ENCODE assay signal across 26 cellular contexts in genomic region chr13:73549717-73550116, GRCh38.
"Had no signal": no experiment of that assay in that cellular context is flagged by ENCODE, and none has a peak within 500 bp of the region (broad histone marks: within the 10 kb centered on the region; RNA-seq: fewer than 3 reads in every experiment).

No MANE protein-coding gene starts in this region.

- H3K4me1 ChIP-seq: neural progenitor cell, psoas muscle, right lobe of liver, sigmoid colon, thyroid gland, tibial nerve, upper lobe of left lung had no signal

- H3K9ac ChIP-seq: neural progenitor cell had no signal

- ATAC-seq: natural killer cell; psoas muscle; right cardiac atrium; right lobe of liver; stimulated activated effector memory CD8-positive, alpha-beta T cell treated with anti-CD3 and anti-CD28 coated beads, Interleukin-12 subunit alpha, Interleukin-12 subunit beta, amount 100 ng/mL, for 72 hours; stimulated activated naive B cell treated with anti-CD40 and anti-IgM and Interleukin-4, amounts not matched to agents 10 μg/mL and 1 μg/mL and 100 μg/mL, for 72 hours had no signal

- H3K9me3 Mint-ChIP-seq: natural killer cell; nephron; neural progenitor cell; stimulated activated effector memory CD8-positive, alpha-beta T cell treated with anti-CD3 and anti-CD28 coated beads, Interleukin-12 subunit alpha, Interleukin-12 subunit beta, amount 100 ng/mL, for 72 hours; stimulated activated naive B cell treated with anti-CD40 and anti-IgM and Interleukin-4, amounts not matched to agents 10 μg/mL and 1 μg/mL and 100 μg/mL, for 72 hours; stimulated activated naive CD8-positive, alpha-beta T cell treated with anti-CD3 and anti-CD28 coated beads, Interleukin-15, Interleukin-2, amounts not matched to agents 100 ng/mL and 50 ng/mL, for 24 hours had no signal

- H3K4me2 ChIP-seq: neural progenitor cell had no signal

- H3K36me3 Mint-ChIP-seq: natural killer cell; neural progenitor cell; stimulated activated effector memory CD8-positive, alpha-beta T cell treated with anti-CD3 and anti-CD28 coated beads, Interleukin-12 subunit alpha, Interleukin-12 subunit beta, amount 100 ng/mL, for 72 hours; stimulated activated naive B cell treated with anti-CD40 and anti-IgM and Interleukin-4, amounts not matched to agents 10 μg/mL and 1 μg/mL and 100 μg/mL, for 72 hours had no signal

- H3K27ac ChIP-seq: neural progenitor cell, ovary, psoas muscle, right lobe of liver, sigmoid colon, thoracic aorta, thyroid gland, tibial nerve, upper lobe of left lung, vagina had no signal

- H3K4me1 Mint-ChIP-seq: natural killer cell; nephron; neural progenitor cell; stimulated activated effector memory CD8-positive, alpha-beta T cell treated with anti-CD3 and anti-CD28 coated beads, Interleukin-12 subunit alpha, Interleukin-12 subunit beta, amount 100 ng/mL, for 72 hours; stimulated activated naive B cell treated with anti-CD40 and anti-IgM and Interleukin-4, amounts not matched to agents 10 μg/mL and 1 μg/mL and 100 μg/mL, for 72 hours had no signal

- H3K27me3 ChIP-seq: neural progenitor cell, ovary, right lobe of liver, sigmoid colon, stomach, thyroid gland, tibial nerve, upper lobe of left lung, vagina had no signal

- DNase-seq: natural killer cell; occipital lobe; ovary; psoas muscle; right cardiac atrium; right lobe of liver; sigmoid colon; small intestine; stimulated activated CD4-positive, alpha-beta T cell treated with anti-CD3 and anti-CD28 coated beads, Interleukin-15, amount 100 ng/mL, for 24 hours; stimulated activated CD4-positive, alpha-beta T cell treated with anti-CD3 and anti-CD28 coated beads, Interleukin-2, amount 100 ng/mL, for 24 hours; stimulated activated CD4-positive, alpha-beta T cell treated with anti-CD3 and anti-CD28 coated beads, Interleukin-2, amount 100 ng/mL, for 48 hours; stimulated activated CD4-positive, alpha-beta T cell treated with anti-CD3 and anti-CD28 coated beads, Interleukin-4, amount 100 ng/mL, for 24 hours; stimulated activated naive B cell treated with anti-CD40 and anti-IgM and Interleukin-4, amounts not matched to agents 10 μg/mL and 1 μg/mL and 100 μg/mL, for 72 hours; stimulated activated naive CD4-positive, alpha-beta T cell treated with Interleukin-2 at 50 U/mL for 16 hours; stomach; thyroid gland; trophoblast cell; upper lobe of left lung had no signal

- H3K36me3 ChIP-seq: neural progenitor cell, ovary, right lobe of liver, sigmoid colon, stomach, thoracic aorta, thyroid gland, tibial nerve, upper lobe of left lung, vagina had no signal

- H3K4me3 ChIP-seq: neural progenitor cell, ovary, psoas muscle, right lobe of liver, sigmoid colon, stomach, thoracic aorta, thyroid gland, tibial nerve, upper lobe of left lung, vagina had no signal

- H3K27me3 Mint-ChIP-seq: stimulated activated naive B cell treated with anti-CD40 and anti-IgM and Interleukin-4, amounts not matched to agents 10 μg/mL and 1 μg/mL and 100 μg/mL, for 72 hours; stimulated activated naive CD8-positive, alpha-beta T cell treated with anti-CD3 and anti-CD28 coated beads, Interleukin-15, Interleukin-2, amounts not matched to agents 100 ng/mL and 50 ng/mL, for 24 hours had no signal

- FAIRE-seq: small intestine, urothelium cell line had no signal

- H2AFZ ChIP-seq: neural progenitor cell had no signal

- H3K27ac Mint-ChIP-seq: natural killer cell; nephron; neural progenitor cell; stimulated activated effector memory CD8-positive, alpha-beta T cell treated with anti-CD3 and anti-CD28 coated beads, Interleukin-12 subunit alpha, Interleukin-12 subunit beta, amount 100 ng/mL, for 72 hours; stimulated activated naive B cell treated with anti-CD40 and anti-IgM and Interleukin-4, amounts not matched to agents 10 μg/mL and 1 μg/mL and 100 μg/mL, for 72 hours; stimulated activated naive CD8-positive, alpha-beta T cell treated with anti-CD3 and anti-CD28 coated beads, Interleukin-15, Interleukin-2, amounts not matched to agents 100 ng/mL and 50 ng/mL, for 24 hours had no signal

- H3K4me3 Mint-ChIP-seq: natural killer cell; nephron; neural progenitor cell; stimulated activated effector memory CD8-positive, alpha-beta T cell treated with anti-CD3 and anti-CD28 coated beads, Interleukin-12 subunit alpha, Interleukin-12 subunit beta, amount 100 ng/mL, for 72 hours; stimulated activated naive B cell treated with anti-CD40 and anti-IgM and Interleukin-4, amounts not matched to agents 10 μg/mL and 1 μg/mL and 100 μg/mL, for 72 hours; stimulated activated naive CD8-positive, alpha-beta T cell treated with anti-CD3 and anti-CD28 coated beads, Interleukin-15, Interleukin-2, amounts not matched to agents 100 ng/mL and 50 ng/mL, for 24 hours had no signal

- H3K9me3 ChIP-seq: ovary, right lobe of liver, sigmoid colon, stomach, thoracic aorta, thyroid gland, tibial nerve, upper lobe of left lung, vagina had no signal
